19 cellular contexts compared by ENCODE assay signal in the genomic region with DNA sequence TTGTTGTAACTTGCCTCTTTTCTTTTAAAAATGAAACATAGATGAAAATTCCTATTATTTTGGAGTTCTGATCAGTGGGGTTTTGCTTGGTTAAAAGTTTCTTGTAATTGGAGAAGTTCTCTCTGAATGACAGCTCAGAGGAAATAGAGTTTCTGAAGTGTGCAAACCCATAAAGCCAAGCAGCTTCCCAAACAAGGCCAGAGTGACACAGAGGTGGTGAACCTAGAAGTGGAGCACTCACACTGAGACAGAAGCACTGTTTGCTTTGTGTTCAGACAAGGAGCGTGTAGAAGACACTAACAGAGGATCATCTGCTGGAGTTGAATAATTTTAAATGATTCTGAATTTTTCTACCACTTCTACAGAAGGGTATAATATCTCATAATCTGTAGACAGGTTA. TPM values are rescaled to one million over a fixed set of nuclear protein-coding genes. Genes with fewer than 3 reads are reported as not detected.
DNase-seq lines count a peak whose midpoint lies in the region; ATAC-seq and TF ChIP-seq lines count a peak whose summit lies in the region.
"Had no signal": no experiment of that assay in that cellular context is flagged by ENCODE, and none has a peak within 500 bp of the region (broad histone marks: within the 10 kb centered on the region; RNA-seq: fewer than 3 reads in every experiment).

No MANE protein-coding gene starts in this region.

- no peak overlapping the region for H3K4me3 ChIP-seq in sigmoid colon
- H3K4me3 ChIP-seq: thyroid gland had no signal

- H3K9me3 Mint-ChIP-seq in activated naive CD8-positive, alpha-beta T cell treated with anti-CD3 and anti-CD28 coated beads for 36 hours, result peaks cover 2% of the 10 kb centered on the region
- H3K9me3 Mint-ChIP-seq in activated naive CD8-positive, alpha-beta T cell treated with anti-CD3 and anti-CD28 coated beads, Interleukin-2, amount 50 U/mL, for 24 hours, result no peaks in the 10 kb centered on the region
- H3K9me3 Mint-ChIP-seq: activated naive CD4-positive, alpha-beta T cell treated with anti-CD3 and anti-CD28 coated beads, Interleukin-2, amount 50 U/mL, for 24 hours had no signal

- no peak overlapping the region for H3K4me3 Mint-ChIP-seq in activated naive CD8-positive, alpha-beta T cell treated with anti-CD3 and anti-CD28 coated beads for 36 hours
- H3K4me3 Mint-ChIP-seq in activated naive CD8-positive, alpha-beta T cell treated with anti-CD3 and anti-CD28 coated beads, Interleukin-2, amount 50 U/mL, for 24 hours, result no peak overlapping the region
- H3K4me3 Mint-ChIP-seq: activated naive CD4-positive, alpha-beta T cell treated with anti-CD3 and anti-CD28 coated beads, Interleukin-2, amount 50 U/mL, for 24 hours had no signal

- no peaks in the 10 kb centered on the region for H3K36me3 ChIP-seq in sigmoid colon
- H3K36me3 ChIP-seq: thyroid gland had no signal

- no peaks in the 10 kb centered on the region for H3K27me3 ChIP-seq in sigmoid colon
- H3K27me3 ChIP-seq: thyroid gland had no signal

- H3K27me3 Mint-ChIP-seq in activated naive CD8-positive, alpha-beta T cell treated with anti-CD3 and anti-CD28 coated beads for 36 hours, result peaks cover 4% of the 10 kb centered on the region
- H3K27me3 Mint-ChIP-seq in activated naive CD8-positive, alpha-beta T cell treated with anti-CD3 and anti-CD28 coated beads, Interleukin-2, amount 50 U/mL, for 24 hours, result peaks cover 2% of the 10 kb centered on the region

- no peak for ATAC-seq in activated naive CD8-positive, alpha-beta T cell treated with anti-CD3 and anti-CD28 coated beads, Interleukin-2, amount 50 U/mL, for 24 hours
- no peak for ATAC-seq in HG03442 (IDR thresholded peaks at IDR 0.05; ENCODE audit: unreplicated experiment)
- ATAC-seq: HCT116 had no signal

- no peaks in the 10 kb centered on the region for H3K4me1 ChIP-seq in sigmoid colon
- H3K4me1 ChIP-seq: thyroid gland had no signal

- H3K27ac ChIP-seq in angular gyrus (ENCODE audit: low read depth, low read length) (peak overlapping the region; percentile 60), temporal lobe (ENCODE audit: low read depth, low read length) (peak overlapping the region; percentile 38), sigmoid colon (no peak overlapping the region)
- H3K27ac ChIP-seq: thyroid gland had no signal

- H3K4me1 Mint-ChIP-seq in activated naive CD8-positive, alpha-beta T cell treated with anti-CD3 and anti-CD28 coated beads for 36 hours, result peaks cover 3% of the 10 kb centered on the region
- peaks cover 32% of the 10 kb centered on the region for H3K4me1 Mint-ChIP-seq in activated naive CD8-positive, alpha-beta T cell treated with anti-CD3 and anti-CD28 coated beads, Interleukin-2, amount 50 U/mL, for 24 hours

- intact Hi-C loops in sigmoid colon (cut with DNase I), result no loop called here

- TF ChIP-seq CTCF in sigmoid colon (IDR thresholded peaks at IDR 0.05), result no peak

- no peaks in the 10 kb centered on the region for H3K36me3 Mint-ChIP-seq in activated naive CD8-positive, alpha-beta T cell treated with anti-CD3 and anti-CD28 coated beads for 36 hours
- peaks cover 2% of the 10 kb centered on the region for H3K36me3 Mint-ChIP-seq in activated naive CD8-positive, alpha-beta T cell treated with anti-CD3 and anti-CD28 coated beads, Interleukin-2, amount 50 U/mL, for 24 hours (ENCODE audit: low read depth)
- H3K36me3 Mint-ChIP-seq: activated naive CD4-positive, alpha-beta T cell treated with anti-CD3 and anti-CD28 coated beads, Interleukin-2, amount 50 U/mL, for 24 hours had no signal

- no peak for DNase-seq in activated naive CD8-positive, alpha-beta T cell treated with anti-CD3 and anti-CD28 coated beads for 36 hours
- DNase-seq in activated naive CD8-positive, alpha-beta T cell treated with anti-CD3 and anti-CD28 coated beads, Interleukin-2, amount 50 U/mL, for 24 hours, result no peak
- DNase-seq in Kasumi-1 (lab: John Stamatoyannopoulos, UW) (peak; percentile 43 to 47), sigmoid colon (no peak), occipital lobe (lab: John Stamatoyannopoulos, UW) (no peak)
- DNase-seq: activated CD8-positive, alpha-beta memory T cell treated with anti-CD3 and anti-CD28 coated beads, Interleukin-2, amount 50 U/mL, for 4 hours; Calu3; effector memory CD4-positive, alpha-beta T cell; NCI-H1436 treated with DMSO at 0.1 percent for 48 hours; NCI-H446; retina; SW 1271; thyroid gland had no signal

- no peak for TF ChIP-seq EP300 in sigmoid colon (IDR thresholded peaks at IDR 0.05)

- WGBS in sigmoid colon, 2 donors, result 48 to 89% methylated on average over 1 of the region's 1 CpG

- no peaks in the 10 kb centered on the region for H3K9me3 ChIP-seq in sigmoid colon
- H3K9me3 ChIP-seq: thyroid gland had no signal

- peak overlapping the region; percentile 49 for H3K27ac Mint-ChIP-seq in activated naive CD8-positive, alpha-beta T cell treated with anti-CD3 and anti-CD28 coated beads for 36 hours
- H3K27ac Mint-ChIP-seq in activated naive CD8-positive, alpha-beta T cell treated with anti-CD3 and anti-CD28 coated beads, Interleukin-2, amount 50 U/mL, for 24 hours, result no peak overlapping the region
- H3K27ac Mint-ChIP-seq: activated naive CD4-positive, alpha-beta T cell treated with anti-CD3 and anti-CD28 coated beads, Interleukin-2, amount 50 U/mL, for 24 hours had no signal

- no peak for TF ChIP-seq POLR2A in sigmoid colon (IDR thresholded peaks at IDR 0.05)

RNA-seq across cellular contexts. Expression of a gene that starts 49.2 kb away (rescaled TPM):
- 1 to 10 TPM; 1.5 to 1.7 TPM for total RNA-seq in activated naive CD8-positive, alpha-beta T cell treated with anti-CD3 and anti-CD28 coated beads for 36 hours
- total RNA-seq in temporal lobe (0.49 TPM), sigmoid colon (1 to 10 TPM in 1 of 4 donors, under 1 TPM in 3; 0.55 to 1.1 (median 0.83) TPM), occipital lobe (0.94 TPM)
- 1 to 10 TPM in 1 of 3 donors, under 1 TPM in 2; 0.60 to 1.2 (median 0.70) TPM for polyA plus RNA-seq in sigmoid colon

RNA-seq across cellular contexts. Expression of a gene that starts 49.5 kb away (rescaled TPM):
- 1 to 10 TPM; 2.4 to 2.7 TPM for total RNA-seq in activated naive CD8-positive, alpha-beta T cell treated with anti-CD3 and anti-CD28 coated beads for 36 hours
- total RNA-seq in temporal lobe, result 4.7 TPM
- total RNA-seq in sigmoid colon, result 10 to 100 TPM; 11.0 to 21.7 (median 14.5) TPM
- under 1 TPM; 0.23 to 0.69 (median 0.60) TPM for polyA plus RNA-seq in sigmoid colon
- total RNA-seq in occipital lobe, result 12.3 TPM

RNA-seq across cellular contexts. Expression of a gene that starts 52.8 kb away (rescaled TPM):
- total RNA-seq in activated naive CD8-positive, alpha-beta T cell treated with anti-CD3 and anti-CD28 coated beads for 36 hours, result 1 to 10 TPM; 2.2 to 2.3 TPM
- total RNA-seq in temporal lobe (1.7 TPM), sigmoid colon (10 to 100 TPM in 2 of 4 donors, 1 to 10 TPM in 2; 5.8 to 15.2 (median 10.3) TPM), occipital lobe (3.0 TPM)
- polyA plus RNA-seq in sigmoid colon, result 10 to 100 TPM; 12.5 to 16.8 (median 12.6) TPM
- total RNA-seq: Calu3, fibroblast of villous mesenchyme had no signal

Comparison
In these comparisons a context has a peak if more than half of its experiments do, and no peak if none do; other contexts are left out.
1. DNase-seq: peak in Kasumi-1 (2 of 2); none in activated naive CD8-positive, alpha-beta T cell treated with anti-CD3 and anti-CD28 coated beads for 36 hours (single experiment), activated naive CD8-positive, alpha-beta T cell treated with anti-CD3 and anti-CD28 coated beads, Interleukin-2, amount 50 U/mL, for 24 hours (single experiment), sigmoid colon (single experiment) and occipital lobe (single experiment).
2. H3K27ac ChIP-seq: peak in angular gyrus (single experiment) and temporal lobe (single experiment); none in sigmoid colon (0 of 4).